Comparison of ENCODE assay signal across 31 cellular contexts in genomic region chr12:50440288-50440687, GRCh38. TPM values are rescaled to one million over a fixed set of nuclear protein-coding genes. Genes with fewer than 3 reads are reported as not detected.
"Had no signal": no experiment of that assay in that cellular context is flagged by ENCODE, and none has a peak within 500 bp of the region (broad histone marks: within the 10 kb centered on the region; RNA-seq: fewer than 3 reads in every experiment).

No MANE protein-coding gene starts in this region.

- H3K4me3 Mint-ChIP-seq: activated naive CD4-positive, alpha-beta T cell treated with anti-CD3 and anti-CD28 coated beads for 36 hours; activated naive CD8-positive, alpha-beta T cell treated with anti-CD3 and anti-CD28 coated beads, Interleukin-2, amount 10 ng/mL, durations not matched to agents 7 days and 5 days; natural killer cell; neural progenitor cell; stimulated activated naive B cell treated with anti-CD40 and anti-IgM and Interleukin-4, amounts not matched to agents 10 μg/mL and 1 μg/mL and 100 μg/mL, for 72 hours; T-helper 2 cell treated with Interferon-gamma antibody and Interleukin-4, amounts not matched to agents 5 μg/mL and 100 μg/mL, for 36 hours had no signal

- H3K27me3 ChIP-seq: esophagus muscularis mucosa, foreskin keratinocyte, heart left ventricle, neural progenitor cell, sigmoid colon, stomach, thyroid gland, upper lobe of left lung had no signal

- ATAC-seq: foreskin keratinocyte; heart left ventricle; natural killer cell; psoas muscle; stimulated activated naive B cell treated with anti-CD40 and anti-IgM and Interleukin-4, amounts not matched to agents 10 μg/mL and 1 μg/mL and 100 μg/mL, for 72 hours had no signal

- H3K79me2 ChIP-seq: parathyroid adenoma had no signal

- H2AFZ ChIP-seq: neural progenitor cell, parathyroid adenoma had no signal

- H3K4me2 ChIP-seq: neural progenitor cell had no signal

- DNase-seq: activated CD4-positive, alpha-beta T cell treated with anti-CD3 and anti-CD28 coated beads for 4 hours; activated CD4-positive, CD25-positive, alpha-beta regulatory T cell; activated CD8-positive, alpha-beta memory T cell treated with anti-CD3 and anti-CD28 coated beads, Interleukin-2, amount 50 U/mL, for 48 hours; activated effector memory CD4-positive, alpha-beta T cell treated with anti-CD3 and anti-CD28 coated beads, Interleukin-2, amount 50 U/mL, for 16 hours; activated naive CD4-positive, alpha-beta T cell treated with anti-CD3 and anti-CD28 coated beads for 36 hours; activated naive CD8-positive, alpha-beta T cell treated with anti-CD3 and anti-CD28 coated beads, Interleukin-2, amount 10 ng/mL, durations not matched to agents 7 days and 5 days; amniotic stem cell; central memory CD4-positive, alpha-beta T cell; foreskin keratinocyte; heart left ventricle; hypothalamus; mesenchymal stem cell; natural killer cell; occipital lobe; psoas muscle; sigmoid colon; small intestine; stimulated activated CD4-positive, alpha-beta T cell treated with anti-CD3 and anti-CD28 coated beads, Interleukin-1b, Interleukin-23, amount 100 ng/mL, for 48 hours; stimulated activated CD4-positive, alpha-beta T cell treated with anti-CD3 and anti-CD28 coated beads, Interleukin-4, amount 100 ng/mL, for 4 hours; stimulated activated CD8-positive, alpha-beta memory T cell treated with anti-CD3 and anti-CD28 coated beads, Interleukin-4, amount 100 ng/mL, for 48 hours; stimulated activated naive B cell treated with anti-CD40 and anti-IgM and Interleukin-4, amounts not matched to agents 10 μg/mL and 1 μg/mL and 100 μg/mL, for 72 hours; stomach; thyroid gland; upper lobe of left lung had no signal

- H3K4me3 ChIP-seq: esophagus muscularis mucosa, heart left ventricle, neural progenitor cell, psoas muscle, sigmoid colon, stomach, thyroid gland, upper lobe of left lung had no signal

- H3K27ac Mint-ChIP-seq: activated naive CD4-positive, alpha-beta T cell treated with anti-CD3 and anti-CD28 coated beads for 36 hours; activated naive CD8-positive, alpha-beta T cell treated with anti-CD3 and anti-CD28 coated beads, Interleukin-2, amount 10 ng/mL, durations not matched to agents 7 days and 5 days; natural killer cell; neural progenitor cell had no signal

- H3K27me3 Mint-ChIP-seq: activated naive CD8-positive, alpha-beta T cell treated with anti-CD3 and anti-CD28 coated beads, Interleukin-2, amount 10 ng/mL, durations not matched to agents 7 days and 5 days; stimulated activated naive B cell treated with anti-CD40 and anti-IgM and Interleukin-4, amounts not matched to agents 10 μg/mL and 1 μg/mL and 100 μg/mL, for 72 hours had no signal

- H3K9me3 Mint-ChIP-seq: activated naive CD4-positive, alpha-beta T cell treated with anti-CD3 and anti-CD28 coated beads for 36 hours; activated naive CD8-positive, alpha-beta T cell treated with anti-CD3 and anti-CD28 coated beads, Interleukin-2, amount 10 ng/mL, durations not matched to agents 7 days and 5 days; natural killer cell; neural progenitor cell; stimulated activated naive B cell treated with anti-CD40 and anti-IgM and Interleukin-4, amounts not matched to agents 10 μg/mL and 1 μg/mL and 100 μg/mL, for 72 hours; T-helper 2 cell treated with Interferon-gamma antibody and Interleukin-4, amounts not matched to agents 5 μg/mL and 100 μg/mL, for 36 hours had no signal

- H3K4me1 ChIP-seq: esophagus muscularis mucosa, neural progenitor cell, parathyroid adenoma, sigmoid colon, stomach, thyroid gland, upper lobe of left lung had no signal

- H3K9me3 ChIP-seq: esophagus muscularis mucosa, heart left ventricle, psoas muscle, sigmoid colon, stomach, thyroid gland, upper lobe of left lung had no signal

- H3K9ac ChIP-seq: neural progenitor cell, parathyroid adenoma had no signal

- H3K4me1 Mint-ChIP-seq: natural killer cell, neural progenitor cell had no signal

- FAIRE-seq: small intestine had no signal

- H3K27ac ChIP-seq: esophagus muscularis mucosa, foreskin keratinocyte, heart left ventricle, neural progenitor cell, parathyroid adenoma, psoas muscle, sigmoid colon, stomach, thyroid gland, upper lobe of left lung had no signal

RNA-seq across cellular contexts. Expression of gene FAM186A, which starts 43.9 kb away (rescaled TPM):
- total RNA-seq: activated CD8-positive, alpha-beta memory T cell treated with anti-CD3 and anti-CD28 coated beads for 36 hours; activated naive CD4-positive, alpha-beta T cell treated with anti-CD3 and anti-CD28 coated beads for 36 hours; activated naive CD8-positive, alpha-beta T cell treated with anti-CD3 and anti-CD28 coated beads, Interleukin-2, amount 10 ng/mL, durations not matched to agents 7 days and 5 days; esophagus muscularis mucosa; foreskin keratinocyte; heart left ventricle; kidney epithelial cell; lower leg skin; natural killer cell; occipital lobe; psoas muscle; sigmoid colon; thyroid gland; upper lobe of left lung had no signal
- polyA plus RNA-seq: foreskin keratinocyte, heart left ventricle, psoas muscle, sigmoid colon, small intestine, stomach had no signal
